In the genomic region with DNA sequence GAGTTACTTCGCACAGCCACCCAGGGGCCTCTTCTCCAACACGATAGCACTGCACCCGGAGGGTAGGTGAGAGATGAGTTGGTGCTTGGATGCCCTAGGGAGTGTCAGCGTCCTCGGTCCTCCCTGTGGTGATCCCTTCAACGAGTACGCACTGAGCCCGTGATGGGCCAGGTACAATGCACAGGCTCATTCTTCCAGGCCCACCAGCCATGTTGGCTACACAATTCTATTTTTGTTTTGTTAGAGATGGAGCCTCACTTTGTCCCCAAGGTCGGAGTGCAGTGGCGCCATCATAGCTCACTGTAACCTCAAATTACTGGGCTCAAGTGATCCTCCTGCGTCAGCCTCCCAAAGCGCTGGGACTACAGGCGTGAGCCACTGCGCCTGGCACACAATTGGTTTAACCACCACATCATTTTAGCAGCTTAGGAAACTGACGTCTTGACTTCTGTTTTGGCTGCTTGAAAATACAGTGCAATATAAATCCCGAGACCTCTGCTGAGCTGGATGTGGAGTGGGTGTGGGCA, we compare ENCODE assay signal across 8 cellular contexts. TPM values are rescaled to one million over a fixed set of nuclear protein-coding genes. Genes with fewer than 3 reads are reported as not detected.
DNase-seq lines count a peak whose midpoint lies in the region; ATAC-seq and TF ChIP-seq lines count a peak whose summit lies in the region.

No MANE protein-coding gene starts in this region.

- peak overlapping the region; percentile 50 for H3K4me3 ChIP-seq in HFF-Myc (replicated peaks; ENCODE audit: low read depth, low read length)
- peak overlapping the region; percentile 65 for H3K4me3 ChIP-seq in fibroblast of villous mesenchyme (ENCODE audit: low read depth, low read length)

- peak overlapping the region; percentile 81 for H3K4me3 Mint-ChIP-seq in T-helper 17 cell

- no peaks in the 10 kb centered on the region for H3K27me3 Mint-ChIP-seq in T-helper 17 cell

- H3K36me3 Mint-ChIP-seq in T-helper 17 cell (ENCODE audit: low read depth) = peaks cover 2% of the 10 kb centered on the region

- peak overlapping the region; percentile 89 for H3K27ac Mint-ChIP-seq in T-helper 17 cell

- TF ChIP-seq CTCF in HFF-Myc (IDR thresholded peaks at IDR 0.05; ENCODE audit: low read depth, low read length, missing control alignments) (no peak), fibroblast of villous mesenchyme (IDR thresholded peaks at IDR 0.05; ENCODE audit: insufficient read depth, low read depth, low read length) (no peak)

- H3K4me1 ChIP-seq in ES-I3 (ENCODE audit: insufficient read depth, low read length) = peaks cover 8% of the 10 kb centered on the region; the same call in 1 of the 2 replicates

- H3K4me1 Mint-ChIP-seq in T-helper 17 cell = peaks cover 15% of the 10 kb centered on the region

- ATAC-seq in T-helper 17 cell (peak; percentile 6), sciatic nerve (peak; percentile 27), HG02840 (IDR thresholded peaks at IDR 0.05; ENCODE audit: low FRiP score, unreplicated experiment) (no peak)

- no peaks in the 10 kb centered on the region for H3K36me3 ChIP-seq in ES-I3 (ENCODE audit: insufficient read depth, low read length)

- DNase-seq in HFF-Myc (ENCODE audit: extremely low read depth, low read depth) (no peak), T-helper 17 cell (no peak), fibroblast of villous mesenchyme (ENCODE audit: low read depth) (no peak), sciatic nerve (ENCODE audit: low spot score) (no peak), SIG-M5 (lab: John Stamatoyannopoulos, UW) (no peak), SW 1271 (lab: John Stamatoyannopoulos, UW) (no peak)

- intact Hi-C loops in sciatic nerve (cut with DNase I) = no loop called here

- H3K9me3 ChIP-seq in ES-I3 (ENCODE audit: control insufficient read depth, insufficient read depth, low read length) = no peaks in the 10 kb centered on the region
- H3K9me3 ChIP-seq in T-helper 17 cell (ENCODE audit: control insufficient read depth, low read length, poor library complexity, severe bottlenecking) = no peaks in the 10 kb centered on the region

- peak overlapping the region; percentile 70 for H3K9ac ChIP-seq in ES-I3 (ENCODE audit: low read depth, low read length)

RNA-seq across cellular contexts. Expression of gene SCMH1, which starts 0.6 kb away (rescaled TPM):
- total RNA-seq in T-helper 17 cell = 10 to 100 TPM; 18.6 to 19.4 TPM
- 19.4 and 26.1 TPM in 2 replicates for total RNA-seq in fibroblast of villous mesenchyme
- total RNA-seq in sciatic nerve = 48.9 TPM
